ENCODE assay signal across 8 cellular contexts in the genomic region with DNA sequence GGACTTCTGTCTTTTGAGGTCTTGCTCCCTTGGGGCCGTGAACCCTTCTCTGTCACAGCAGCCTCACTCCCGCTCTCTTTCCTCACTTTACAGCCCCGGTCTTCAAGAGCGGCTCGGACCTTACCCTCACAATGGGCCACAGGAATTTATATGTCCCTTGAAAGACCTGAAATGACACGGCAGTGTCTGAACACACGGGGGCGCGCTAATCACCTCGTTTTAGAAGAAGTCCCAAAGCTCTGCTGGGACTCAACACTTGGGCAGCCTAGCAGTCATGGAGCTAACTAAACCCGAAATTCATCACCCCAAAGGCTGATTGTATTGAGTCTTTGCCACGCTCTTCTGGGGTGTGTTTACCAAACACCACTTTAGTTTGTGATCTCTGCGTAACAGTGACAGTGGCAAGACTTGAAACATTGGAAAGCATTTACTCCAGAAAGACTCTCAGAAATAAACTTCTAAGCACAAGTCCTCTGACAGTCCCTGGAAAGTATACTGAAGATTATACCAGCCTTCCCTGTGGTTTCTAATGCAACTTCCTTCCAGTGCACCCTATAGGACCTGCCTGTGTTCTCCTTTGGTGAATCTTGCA.
DNase-seq lines count a peak whose midpoint lies in the region; ATAC-seq and TF ChIP-seq lines count a peak whose summit lies in the region.

No MANE protein-coding gene starts in this region.

- in situ Hi-C loops in astrocyte of the spinal cord (cut with HindIII; ENCODE audit: low sequenced_read_pairs), result no loop called here

- no peak overlapping the region for H3K4me3 ChIP-seq in astrocyte of the spinal cord (ENCODE audit: low read depth, low read length)

- CTCF ChIA-PET in RWPE1 (lab: Yijun Ruan, JAX), result interaction anchor here (0.6 to 1.8 kb wide), 12 partner anchors 10 to 982 kb away, joined by 3 to 8 read pairs (median 4); no protein-coding TSS in a partner anchor

- POLR2A ChIA-PET in RWPE1 (lab: Yijun Ruan, JAX; ENCODE audit: low non-redundant PET), result no interaction called here

- peak; percentile 62 for ATAC-seq in HG03342 (IDR thresholded peaks at IDR 0.05; ENCODE audit: unreplicated experiment)
- no peak for ATAC-seq in GM18520 (IDR thresholded peaks at IDR 0.05; ENCODE audit: unreplicated experiment)
- ATAC-seq in HG02763 (IDR thresholded peaks at IDR 0.05; ENCODE audit: unreplicated experiment), result no peak

- H3K27ac ChIP-seq in RWPE1, result no peak overlapping the region

- DNase-seq in GM03348 (ENCODE audit: low spot score), result peak; percentile 73
- peak; percentile 44 for DNase-seq in RWPE1 (ENCODE audit: low spot score)
- DNase-seq in astrocyte of the spinal cord (ENCODE audit: low read depth, low spot score), result peak; percentile 74
- peak; percentile 79 for DNase-seq in iPS-NIHi11 (ENCODE audit: low spot score)
- DNase-seq in stimulated activated CD4-positive, alpha-beta T cell treated with anti-CD3 and anti-CD28 coated beads, Interleukin-12 subunit alpha, Interleukin-12 subunit beta, amount 100 ng/mL, for 4 hours, result peak; percentile 45

- TF ChIP-seq CTCF in RWPE1 (conservative IDR thresholded peaks at IDR 0.05; ENCODE audit: low read depth), result peak; percentile 74
- TF ChIP-seq CTCF in astrocyte of the spinal cord (IDR thresholded peaks at IDR 0.05; ENCODE audit: low read depth, low read length), result peak; percentile 82
